Comparison of ENCODE assay signal across 15 cellular contexts in genomic region chr3:11915621-11916417, GRCh38.
A peak's percentile ranks its signal among the peaks of the same experiment; 100 is the strongest.
DNase-seq lines count a peak whose midpoint lies in the region; ATAC-seq and TF ChIP-seq lines count a peak whose summit lies in the region.
"Had no signal": no experiment of that assay in that cellular context is flagged by ENCODE, and none has a peak within 500 bp of the region (broad histone marks: within the 10 kb centered on the region; RNA-seq: fewer than 3 reads in every experiment).

No MANE protein-coding gene starts in this region.

- H3K56ac ChIP-seq in mesendoderm (ENCODE audit: low read length) = no peak overlapping the region

- H3K79me2 ChIP-seq in mesendoderm (ENCODE audit: control insufficient read depth, insufficient read depth, low read length) = no peaks in the 10 kb centered on the region

- no peaks in the 10 kb centered on the region for H3K27me3 ChIP-seq in mesendoderm (ENCODE audit: insufficient read depth, low read length, poor library complexity)

- no peak overlapping the region for H2BK5ac ChIP-seq in mesendoderm (ENCODE audit: low read length)

- H3K27ac ChIP-seq in coronary artery (no peak overlapping the region), mesendoderm (ENCODE audit: low read depth, low read length) (no peak overlapping the region)
- H3K27ac ChIP-seq: GM23248 had no signal

- no peak overlapping the region for H3K23ac ChIP-seq in mesendoderm (ENCODE audit: low read length)

- H3K4me3 ChIP-seq in coronary artery = no peak overlapping the region
- no peak overlapping the region for H3K4me3 ChIP-seq in mesendoderm (ENCODE audit: low read length)
- H3K4me3 ChIP-seq: GM12878, GM23248 had no signal

- H3K4me3 Mint-ChIP-seq in type B pancreatic cell = no peak overlapping the region

- H3K27ac Mint-ChIP-seq in type B pancreatic cell = no peak overlapping the region

- no peaks in the 10 kb centered on the region for H3K4me1 ChIP-seq in mesendoderm (ENCODE audit: control insufficient read depth, low read depth, low read length)
- H3K4me1 ChIP-seq: Caco-2 had no signal

- H4K5ac ChIP-seq in mesendoderm (ENCODE audit: low read length) = no peak overlapping the region

- no peak overlapping the region for H2AK5ac ChIP-seq in mesendoderm (ENCODE audit: low read length)

- ATAC-seq in HG02885 (IDR thresholded peaks at IDR 0.05; ENCODE audit: poor library complexity, unreplicated experiment) = no peak
- ATAC-seq: GM12878 had no signal

- H3K9me3 Mint-ChIP-seq in type B pancreatic cell = no peaks in the 10 kb centered on the region

- no peak overlapping the region for H3K4ac ChIP-seq in mesendoderm (ENCODE audit: low read depth, low read length)

- H3K18ac ChIP-seq in mesendoderm (ENCODE audit: low read length) = no peak overlapping the region

- H3K79me1 ChIP-seq in mesendoderm (ENCODE audit: low read length) = no peaks in the 10 kb centered on the region

- peak; percentile 54 for DNase-seq in activated effector memory CD4-positive, alpha-beta T cell treated with anti-CD3 and anti-CD28 coated beads, Interleukin-2, amount 50 U/mL, for 16 hours
- DNase-seq in activated effector memory CD4-positive, alpha-beta T cell treated with Interleukin-2 at 50 U/mL for 16 hours = no peak
- DNase-seq in coronary artery (ENCODE audit: low spot score) (peak; percentile 43), mesendoderm (peak; percentile 44), type B pancreatic cell (ENCODE audit: extremely low spot score, unreplicated experiment) (peak; percentile 42), SW 1271 (lab: John Stamatoyannopoulos, UW) (no peak), activated T-cell treated with anti-CD3 and anti-CD28 coated beads for 4 hours (no peak)
- DNase-seq: AML-193, Caco-2, GM23248, Karpas-422, NCI-H2081, NCI-H524 had no signal

- no peak overlapping the region for H3K9ac ChIP-seq in mesendoderm (ENCODE audit: low read length)
- H3K9ac ChIP-seq: GM23248 had no signal

- H3K36me3 Mint-ChIP-seq in type B pancreatic cell = no peaks in the 10 kb centered on the region

- H2BK15ac ChIP-seq in mesendoderm (replicated peaks; ENCODE audit: low read depth) = no peak overlapping the region

- no peak overlapping the region for H3K4me2 ChIP-seq in mesendoderm (ENCODE audit: low read length)

- WGBS in mesendoderm (ENCODE audit: extremely low coverage, insufficient coverage, low lambda C conversion rate) = no CpG with 5 or more reads among the region's 11 CpGs

- TF ChIP-seq CTCF in coronary artery (IDR thresholded peaks at IDR 0.05) (no peak), type B pancreatic cell (conservative IDR thresholded peaks at IDR 0.05) (no peak)

- no peak overlapping the region for H2BK120ac ChIP-seq in mesendoderm (ENCODE audit: low read depth, low read length)

- no peak overlapping the region for H4K8ac ChIP-seq in mesendoderm (ENCODE audit: low read depth, low read length)

- H3K27me3 Mint-ChIP-seq in type B pancreatic cell = peaks cover 15% of the 10 kb centered on the region

- H3K4me1 Mint-ChIP-seq in type B pancreatic cell (ENCODE audit: unreplicated experiment) = peaks cover 5% of the 10 kb centered on the region

- no peaks in the 10 kb centered on the region for H3K36me3 ChIP-seq in mesendoderm (ENCODE audit: control insufficient read depth, insufficient read depth, low read length)

Comparison
In these comparisons a context has a peak if more than half of its experiments do, and no peak if none do; other contexts are left out.
1. DNase-seq: peak in activated effector memory CD4-positive, alpha-beta T cell treated with anti-CD3 and anti-CD28 coated beads, Interleukin-2, amount 50 U/mL, for 16 hours (single experiment), coronary artery (single experiment), mesendoderm (single experiment) and type B pancreatic cell (single experiment); none in activated effector memory CD4-positive, alpha-beta T cell treated with Interleukin-2 at 50 U/mL for 16 hours (single experiment), SW 1271 (0 of 2) and activated T-cell treated with anti-CD3 and anti-CD28 coated beads for 4 hours (single experiment).